In the genomic region with DNA sequence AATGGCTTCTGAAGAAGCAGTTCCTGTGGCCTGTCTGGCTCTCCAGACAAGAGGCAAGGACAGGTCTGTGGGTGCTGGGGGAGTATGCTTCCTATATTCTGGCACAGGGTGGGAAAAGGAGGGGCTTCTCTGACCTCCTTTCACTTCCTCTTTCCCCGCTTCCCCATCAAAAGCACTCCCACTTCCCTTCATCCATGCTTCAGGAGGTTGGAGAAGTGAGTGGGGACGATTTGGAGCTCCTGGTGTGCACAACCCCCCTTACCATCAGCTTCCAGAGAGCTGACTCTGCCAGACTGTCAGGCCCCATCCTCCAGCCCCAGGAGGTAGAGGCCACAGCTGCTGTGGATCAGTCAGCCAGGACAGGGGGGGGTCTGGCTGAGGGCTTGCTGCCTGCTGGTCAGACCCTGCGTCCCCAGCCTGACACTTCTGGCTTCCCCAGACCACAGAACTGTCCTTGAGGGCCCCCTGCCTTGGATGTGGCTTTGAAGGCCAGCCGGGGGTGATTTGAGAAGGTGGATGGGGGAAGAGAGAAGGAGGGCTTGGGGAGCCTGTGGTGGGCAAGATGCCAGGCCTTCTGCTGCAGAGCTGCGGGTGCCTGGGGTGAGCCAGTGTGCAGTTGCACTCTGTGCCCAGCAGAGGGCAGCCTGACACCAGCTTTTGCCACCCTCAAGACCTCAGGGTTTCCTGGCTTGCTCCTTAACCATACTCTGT, we compare ENCODE assay signal across 8 cellular contexts. TPM values are rescaled to one million over a fixed set of nuclear protein-coding genes. Genes with fewer than 3 reads are reported as not detected.
DNase-seq lines count a peak whose midpoint lies in the region; ATAC-seq, FAIRE-seq and TF ChIP-seq lines count a peak whose summit lies in the region.

No MANE protein-coding gene starts in this region.

- H3K27ac ChIP-seq in HUES48 (ENCODE audit: low read depth, low read length) (peak overlapping the region; percentile 85), OCI-LY1 (ENCODE audit: low read depth, low read length, poor library complexity, severe bottlenecking) (no peak overlapping the region), endothelial cell of umbilical vein (ENCODE audit: insufficient read depth, low read depth, low read length) (no peak overlapping the region)

- CTCF ChIA-PET in endothelial cell of umbilical vein (lab: Charles Lee): interaction anchor here (0.6 to 10.9 kb wide), 43 partner anchors 9 to 419 kb away, joined by 3 to 275 read pairs (median 5); partner anchors contain the start of genes AHDC1, CD164L2, GPR3 and MAP3K6

- H3K9me1 ChIP-seq in endothelial cell of umbilical vein (replicated peaks; ENCODE audit: control insufficient read depth, extremely low read depth, insufficient read depth, low read length): no peaks in the 10 kb centered on the region

- FAIRE-seq in endothelial cell of umbilical vein (lab: Jason Lieb, UNC): peak; percentile 96

- H3K9ac ChIP-seq in HUES48 (ENCODE audit: low read depth, low read length) (no peak overlapping the region), OCI-LY1 (ENCODE audit: low read length) (no peak overlapping the region), endothelial cell of umbilical vein (replicated peaks; ENCODE audit: extremely low read depth, insufficient read depth, low read length) (no peak overlapping the region)

- DNase-seq in DMS79 (lab: John Stamatoyannopoulos, UW) (peak; percentile 93), activated T-cell treated with anti-CD3 and anti-CD28 coated beads for 1 hour (ENCODE audit: low read depth) (peak; percentile 69), endothelial cell of umbilical vein (ENCODE audit: low read depth, low spot score) (peak; percentile 89), mucosa of gallbladder (ENCODE audit: low spot score) (peak; percentile 82)
- DNase-seq in stimulated activated CD8-positive, alpha-beta memory T cell treated with anti-CD3 and anti-CD28 coated beads, Interleukin-2, amount 100 ng/mL, for 1 hour (ENCODE audit: low read depth in 2 of 2): peak; percentile 49 to 54

- H3K4me1 ChIP-seq in HUES48 (ENCODE audit: control insufficient read depth, insufficient read depth, low read length): peaks cover 24% of the 10 kb centered on the region
- H3K4me1 ChIP-seq in OCI-LY1 (ENCODE audit: insufficient read depth, low read length, severe bottlenecking): no peaks in the 10 kb centered on the region
- H3K4me1 ChIP-seq in endothelial cell of umbilical vein (ENCODE audit: control insufficient read depth, extremely low read depth, insufficient read depth, low read length): no peaks in the 10 kb centered on the region

- no peaks in the 10 kb centered on the region for H3K9me2 ChIP-seq in OCI-LY1 (ENCODE audit: low read depth, low read length)

- H3K4me3 ChIP-seq in HUES48 (ENCODE audit: low read depth, low read length): no peak overlapping the region
- H3K4me3 ChIP-seq in OCI-LY1 (ENCODE audit: low read depth, low read length, poor library complexity, severe bottlenecking): no peak overlapping the region
- H3K4me3 ChIP-seq in endothelial cell of umbilical vein (replicated peaks in 1 of 3; ENCODE audit: insufficient read depth in 1 of 3, low read depth in 1 of 3, low read length in 3 of 3): no peak overlapping the region

- TF ChIP-seq CTCF in OCI-LY1 (IDR thresholded peaks at IDR 0.05; ENCODE audit: low read length) (peak; percentile 88), endothelial cell of umbilical vein (IDR thresholded peaks at IDR 0.05; ENCODE audit: extremely low read depth in 1 of 2, insufficient read depth in 1 of 2, low read depth in 1 of 2, low read length in 2 of 2) (peak; percentile 95 to 98)

- no peaks in the 10 kb centered on the region for H3F3A ChIP-seq in OCI-LY1 (ENCODE audit: insufficient read depth, low read length)

- dilution Hi-C loops in endothelial cell of umbilical vein (cut with MboI; ENCODE audit: extremely low pct_ligation_motif_present, low sequenced_read_pairs): no loop called here

- intact Hi-C loops in endothelial cell of umbilical vein (cut with micrococcal nuclease): loop anchor here (1.0 to 5.0 kb wide), 6 partner anchors 22 to 362 kb away; partner anchors contain the start of genes GPR3 and TMEM222

- H3K79me2 ChIP-seq in OCI-LY1 (ENCODE audit: insufficient read depth, low read length): no peaks in the 10 kb centered on the region
- H3K79me2 ChIP-seq in endothelial cell of umbilical vein (ENCODE audit: control insufficient read depth, insufficient read depth, low read length): no peaks in the 10 kb centered on the region

- H3K27me3 ChIP-seq in HUES48 (ENCODE audit: control insufficient read depth, insufficient read depth, low read length) (no peaks in the 10 kb centered on the region), OCI-LY1 (ENCODE audit: insufficient read depth, low read length) (no peaks in the 10 kb centered on the region), endothelial cell of umbilical vein (ENCODE audit: control insufficient read depth in 2 of 2, insufficient read depth in 2 of 2, low read length in 2 of 2) (no peaks in the 10 kb centered on the region)

- H3K36me3 ChIP-seq in HUES48 (ENCODE audit: control insufficient read depth, insufficient read depth, low read length) (peaks cover 8% of the 10 kb centered on the region), OCI-LY1 (ENCODE audit: insufficient read depth, low read length) (peaks cover 18% of the 10 kb centered on the region; the same call in 1 of the 2 replicates), endothelial cell of umbilical vein (ENCODE audit: control insufficient read depth in 2 of 2, extremely low read depth in 1 of 2, insufficient read depth in 2 of 2, low read length in 2 of 2) (peaks cover 0 to 21% of the 10 kb centered on the region in 2 experiments)

- no peak for ATAC-seq in HG02970 (IDR thresholded peaks at IDR 0.05; ENCODE audit: low FRiP score, unreplicated experiment)

- H4K20me1 ChIP-seq in OCI-LY1 (ENCODE audit: insufficient read depth, low read length) (no peaks in the 10 kb centered on the region), endothelial cell of umbilical vein (replicated peaks; ENCODE audit: control insufficient read depth, extremely low read depth, insufficient read depth, low read length) (no peaks in the 10 kb centered on the region)

- no peak for TF ChIP-seq POLR2A in endothelial cell of umbilical vein (IDR thresholded peaks at IDR 0.05; ENCODE audit: low read depth, low read length)

- BruUV-seq in endothelial cell of umbilical vein (replicated peaks; lab: Mats Ljungman, UMichigan): no TSS peak

- H3K4me2 ChIP-seq in OCI-LY1 (ENCODE audit: low read length) (no peak overlapping the region), endothelial cell of umbilical vein (ENCODE audit: insufficient read depth, low read length) (no peak overlapping the region)

- POLR2A ChIA-PET in endothelial cell of umbilical vein (lab: Charles Lee): interaction anchor here (0.5 kb wide), 1 partner anchor 17 kb away, joined by 3 read pairs; no protein-coding TSS in a partner anchor

- H3K9me3 ChIP-seq in HUES48 (ENCODE audit: control insufficient read depth, insufficient read depth, low read length) (no peaks in the 10 kb centered on the region), OCI-LY1 (ENCODE audit: low read length) (no peaks in the 10 kb centered on the region), endothelial cell of umbilical vein (replicated peaks; ENCODE audit: control insufficient read depth, insufficient read depth, low read length) (no peaks in the 10 kb centered on the region)

- H2AFZ ChIP-seq in OCI-LY1 (ENCODE audit: low read length) (no peak overlapping the region), endothelial cell of umbilical vein (ENCODE audit: low read depth, low read length) (no peak overlapping the region)

TF ChIP-seq in endothelial cell of umbilical vein, 7 proteins besides CTCF, POLR2A, EP300 and RAD21:
- TF ChIP-seq FOS (IDR thresholded peaks at IDR 0.05; ENCODE audit: borderline replicate concordance, insufficient read depth, low read length) (no peak), MYC (IDR thresholded peaks at IDR 0.05; ENCODE audit: low read depth, low read length) (no peak), MAX (IDR thresholded peaks at IDR 0.05; ENCODE audit: insufficient read depth, insufficient read length) (no peak), GATA2 (IDR thresholded peaks at IDR 0.05; ENCODE audit: insufficient read depth, insufficient read length, low read depth, low read length) (no peak), EZH2 (IDR thresholded peaks at IDR 0.05; ENCODE audit: borderline replicate concordance, low read depth, low read length, severe bottlenecking) (no peak), POLR2AphosphoS5 (IDR thresholded peaks at IDR 0.05; ENCODE audit: insufficient read depth, low read depth, low read length) (no peak), JUN (IDR thresholded peaks at IDR 0.05; ENCODE audit: borderline replicate concordance, insufficient read depth, insufficient read length, low read depth) (no peak)
TF ChIP-seq in endothelial cell of umbilical vein: peak in this region for 0.

RNA-seq across cellular contexts. Expression of gene TMEM222, which starts 21.5 kb away (rescaled TPM):
- total RNA-seq in endothelial cell of umbilical vein (43.1 and 45.8 TPM in 2 replicates), mucosa of gallbladder (34.3 TPM)
- 76.1 and 103 TPM in 2 replicates for polyA plus RNA-seq in endothelial cell of umbilical vein
- 61.1 and 68.5 TPM in 2 replicates for polyA plus RNA-seq in endothelial cell of umbilical vein (2011; cell fraction: cytosol; rRNA removed)
- 42.4 and 48.1 TPM in 2 replicates for polyA plus RNA-seq in endothelial cell of umbilical vein (2011; cell fraction: nucleus; rRNA removed)
- 30.7 and 35.6 TPM in 2 replicates for polyA plus RNA-seq in endothelial cell of umbilical vein (2012)
- 71.0 and 75.9 TPM in 2 replicates for polyA minus RNA-seq in endothelial cell of umbilical vein
- polyA minus RNA-seq in endothelial cell of umbilical vein (2011; cell fraction: cytosol; rRNA and poly(A)+ RNA removed): 23.4 TPM
- 16.3 and 17.6 TPM in 2 replicates for polyA minus RNA-seq in endothelial cell of umbilical vein (2011; cell fraction: nucleus; rRNA and poly(A)+ RNA removed)

RNA-seq across cellular contexts. Expression of gene SYTL1, which starts 41.3 kb away (rescaled TPM):
- total RNA-seq in endothelial cell of umbilical vein (not detected in 2 replicates), mucosa of gallbladder (48.5 TPM)
- 0.04 and 0.29 TPM in 2 replicates for polyA plus RNA-seq in endothelial cell of umbilical vein
- 0.04 and 0.10 TPM in 2 replicates for polyA plus RNA-seq in endothelial cell of umbilical vein (2011; cell fraction: cytosol; rRNA removed)
- 0.22 and 0.48 TPM in 2 replicates for polyA plus RNA-seq in endothelial cell of umbilical vein (2011; cell fraction: nucleus; rRNA removed)
- 0.08 TPM in 1 of 2 replicates, not detected in the other for polyA plus RNA-seq in endothelial cell of umbilical vein (2012)
- 0.49 TPM in 1 of 2 replicates, not detected in the other for polyA minus RNA-seq in endothelial cell of umbilical vein
- polyA minus RNA-seq in endothelial cell of umbilical vein (2011; cell fraction: cytosol; rRNA and poly(A)+ RNA removed): not detected
- not detected in 2 replicates for polyA minus RNA-seq in endothelial cell of umbilical vein (2011; cell fraction: nucleus; rRNA and poly(A)+ RNA removed)

Comparison
In these comparisons a context has a peak if more than half of its experiments do, and no peak if none do; other contexts are left out.
1. RNA of gene SYTL1, which starts 41.3 kb away (total RNA-seq): 48.5 TPM in mucosa of gallbladder (single experiment); not detected in endothelial cell of umbilical vein; every median in the first group is over 10 times any median in the second.
2. Peak in every context shown above with its lines, with median percentiles within 50 percentile points of each other: DNase-seq.